Comparison of ENCODE assay signal across 15 cellular contexts in genomic region chr22:30313527-30314385, GRCh38. TPM values are rescaled to one million over a fixed set of nuclear protein-coding genes. Genes with fewer than 3 reads are reported as not detected.
DNase-seq lines count a peak whose midpoint lies in the region; ATAC-seq and TF ChIP-seq lines count a peak whose summit lies in the region.
"Had no signal": no experiment of that assay in that cellular context is flagged by ENCODE, and none has a peak within 500 bp of the region (broad histone marks: within the 10 kb centered on the region; RNA-seq: fewer than 3 reads in every experiment).

No MANE protein-coding gene starts in this region.

- no peaks in the 10 kb centered on the region for H3K27me3 ChIP-seq in esophagus squamous epithelium

- H3K36me3 ChIP-seq in esophagus squamous epithelium, result peaks cover 0 to 40% (median 0%) of the 10 kb centered on the region in 3 donors

- H3K4me1 ChIP-seq in esophagus squamous epithelium, result peaks cover 70 to 100% (median 95%) of the 10 kb centered on the region in 3 donors

- no peaks in the 10 kb centered on the region for H3K9me3 Mint-ChIP-seq in activated CD4-positive, alpha-beta T cell treated with anti-CD3 and anti-CD28 coated beads for 36 hours (ENCODE audit: low read depth)
- no peaks in the 10 kb centered on the region for H3K9me3 Mint-ChIP-seq in stimulated activated naive CD8-positive, alpha-beta T cell treated with anti-CD3 and anti-CD28 coated beads, Interleukin-15, amount 100 ng/mL, for 72 hours
- H3K9me3 Mint-ChIP-seq: brain, neural crest cell had no signal

- peak overlapping the region; percentile 48 to 99 (median 76) for H3K27ac ChIP-seq in esophagus squamous epithelium

- 59 to 64% methylated on average over 5 to 6 of the region's 8 CpGs for WGBS in esophagus squamous epithelium, 2 donors

- peak overlapping the region; percentile 86 for H3K27ac Mint-ChIP-seq in activated CD4-positive, alpha-beta T cell treated with anti-CD3 and anti-CD28 coated beads for 36 hours
- peak overlapping the region; percentile 86 for H3K27ac Mint-ChIP-seq in T-helper 17 cell
- peak overlapping the region; percentile 77 to 87 for H3K27ac Mint-ChIP-seq in stimulated activated naive CD8-positive, alpha-beta T cell treated with anti-CD3 and anti-CD28 coated beads, Interleukin-15, amount 100 ng/mL, for 72 hours

- H3K4me1 Mint-ChIP-seq in activated CD4-positive, alpha-beta T cell treated with anti-CD3 and anti-CD28 coated beads for 36 hours, result peaks cover 94% of the 10 kb centered on the region
- H3K4me1 Mint-ChIP-seq in T-helper 17 cell, result peaks cover 77% of the 10 kb centered on the region
- peaks cover 96% of the 10 kb centered on the region for H3K4me1 Mint-ChIP-seq in stimulated activated naive CD8-positive, alpha-beta T cell treated with anti-CD3 and anti-CD28 coated beads, Interleukin-15, amount 100 ng/mL, for 72 hours

- CTCF ChIA-PET in activated CD4-positive, alpha-beta T cell treated with anti-CD3 and anti-CD28 coated beads for 36 hours (lab: Charles Lee), result interaction anchor here (0.8 to 4.5 kb wide), 5 partner anchors 11 to 113 kb away, joined by 3 to 19 read pairs (median 5); no protein-coding TSS in a partner anchor

- no peak for TF ChIP-seq POLR2A in esophagus squamous epithelium (IDR thresholded peaks at IDR 0.05)

- no peaks in the 10 kb centered on the region for H3K27me3 Mint-ChIP-seq in activated CD4-positive, alpha-beta T cell treated with anti-CD3 and anti-CD28 coated beads for 36 hours
- no peaks in the 10 kb centered on the region for H3K27me3 Mint-ChIP-seq in T-helper 17 cell
- no peaks in the 10 kb centered on the region for H3K27me3 Mint-ChIP-seq in stimulated activated naive CD8-positive, alpha-beta T cell treated with anti-CD3 and anti-CD28 coated beads, Interleukin-15, amount 100 ng/mL, for 72 hours
- H3K27me3 Mint-ChIP-seq: brain had no signal

- no peak for DNase-seq in activated CD4-positive, alpha-beta T cell treated with anti-CD3 and anti-CD28 coated beads for 36 hours
- no peak for DNase-seq in activated CD4-positive, alpha-beta T cell treated with anti-CD3 and anti-CD28 coated beads for 4 hours
- no peak for DNase-seq in T-helper 17 cell
- no peak for DNase-seq in esophagus squamous epithelium (lab: John Stamatoyannopoulos, UW)
- DNase-seq in stimulated activated naive CD8-positive, alpha-beta T cell treated with anti-CD3 and anti-CD28 coated beads, Interleukin-15, amount 100 ng/mL, for 72 hours, result no peak
- no peak for DNase-seq in NCI-H1436 (lab: John Stamatoyannopoulos, UW)
- no peak for DNase-seq in NCI-H1436 treated with DMSO at 0.1 percent for 48 hours (lab: John Stamatoyannopoulos, UW)
- DNase-seq in NCI-H774 (lab: John Stamatoyannopoulos, UW), result no peak
- DNase-seq: DMS79 treated with DMSO at 0.1 percent for 48 hours, NCI-H1092, NCI-H82 had no signal

- H3K36me3 Mint-ChIP-seq in activated CD4-positive, alpha-beta T cell treated with anti-CD3 and anti-CD28 coated beads for 36 hours (ENCODE audit: low read depth), result peaks cover 28% of the 10 kb centered on the region
- H3K36me3 Mint-ChIP-seq in T-helper 17 cell (ENCODE audit: low read depth), result peaks cover 6% of the 10 kb centered on the region

- no peak for TF ChIP-seq CTCF in esophagus squamous epithelium (IDR thresholded peaks at IDR 0.05)

- no peak for ATAC-seq in activated CD4-positive, alpha-beta T cell treated with anti-CD3 and anti-CD28 coated beads for 36 hours
- no peak for ATAC-seq in T-helper 17 cell
- ATAC-seq in stimulated activated naive CD8-positive, alpha-beta T cell treated with anti-CD3 and anti-CD28 coated beads, Interleukin-15, amount 100 ng/mL, for 72 hours, result no peak

- H3K9me3 ChIP-seq in T-helper 17 cell (ENCODE audit: control insufficient read depth, low read length, poor library complexity, severe bottlenecking) (no peaks in the 10 kb centered on the region), esophagus squamous epithelium (no peaks in the 10 kb centered on the region)

- intact Hi-C loops in activated CD4-positive, alpha-beta T cell treated with anti-CD3 and anti-CD28 coated beads for 36 hours (cut with DNase I, micrococcal nuclease), result no loop called here
- intact Hi-C loops in esophagus squamous epithelium (cut with DNase I), result no loop called here

- H3K4me3 Mint-ChIP-seq in activated CD4-positive, alpha-beta T cell treated with anti-CD3 and anti-CD28 coated beads for 36 hours, result no peak overlapping the region
- peak overlapping the region; percentile 61 for H3K4me3 Mint-ChIP-seq in T-helper 17 cell
- H3K4me3 Mint-ChIP-seq in stimulated activated naive CD8-positive, alpha-beta T cell treated with anti-CD3 and anti-CD28 coated beads, Interleukin-15, amount 100 ng/mL, for 72 hours, result peak overlapping the region; percentile 53 to 69
- H3K4me3 Mint-ChIP-seq: brain, neural crest cell had no signal

- POLR2A ChIA-PET in activated CD4-positive, alpha-beta T cell treated with anti-CD3 and anti-CD28 coated beads for 36 hours (lab: Charles Lee), result interaction anchor here (0.8 kb wide), 1 partner anchor 41 kb away, joined by 4 read pairs; no protein-coding TSS in a partner anchor

- no peak overlapping the region for H3K4me3 ChIP-seq in esophagus squamous epithelium

RNA-seq across cellular contexts. Expression of gene TBC1D10A, which starts 13.0 kb away (rescaled TPM):
- 10 to 100 TPM; 20.1 to 21.6 TPM for total RNA-seq in activated CD4-positive, alpha-beta T cell treated with anti-CD3 and anti-CD28 coated beads for 36 hours
- total RNA-seq in T-helper 17 cell (10 to 100 TPM; 46.9 to 63.1 TPM), esophagus squamous epithelium (10 to 100 TPM; 40.7 to 55.1 (median 47.0) TPM)

RNA-seq across cellular contexts. Expression of gene CASTOR1, which starts 24.5 kb away (rescaled TPM):
- total RNA-seq in activated CD4-positive, alpha-beta T cell treated with anti-CD3 and anti-CD28 coated beads for 36 hours, result 1 to 10 TPM; 1.6 to 2.2 TPM
- total RNA-seq in T-helper 17 cell (10 to 100 TPM; 10.6 to 12.4 TPM), esophagus squamous epithelium (10 to 100 TPM; 18.9 to 76.4 (median 40.7) TPM)

RNA-seq across cellular contexts. Expression of gene SF3A1, which starts 42.9 kb away (rescaled TPM):
- 100 to 1,000 TPM; 254 to 499 TPM for total RNA-seq in activated CD4-positive, alpha-beta T cell treated with anti-CD3 and anti-CD28 coated beads for 36 hours
- total RNA-seq in T-helper 17 cell (100 to 1,000 TPM; 317 to 372 TPM), esophagus squamous epithelium (10 to 100 TPM; 29.1 to 94.2 (median 63.3) TPM)

RNA-seq across cellular contexts. Expression of gene CCDC157, which starts 43.1 kb away (rescaled TPM):
- total RNA-seq in activated CD4-positive, alpha-beta T cell treated with anti-CD3 and anti-CD28 coated beads for 36 hours, result 1 to 10 TPM; 2.4 to 3.7 TPM
- total RNA-seq in T-helper 17 cell, result 1 to 10 TPM; 6.7 to 9.4 TPM
- 1 to 10 TPM in 3 of 4 donors, under 1 TPM in 1; 0.47 to 9.2 (median 3.1) TPM for total RNA-seq in esophagus squamous epithelium

RNA-seq across cellular contexts. Expression of gene OSM, which starts 47.1 kb away (rescaled TPM):
- 10 to 100 TPM; 13.8 to 17.6 TPM for total RNA-seq in activated CD4-positive, alpha-beta T cell treated with anti-CD3 and anti-CD28 coated beads for 36 hours
- total RNA-seq in T-helper 17 cell, result 10 to 100 TPM; 29.1 to 35.2 TPM
- total RNA-seq in esophagus squamous epithelium, result 1 to 10 TPM in 1 of 4 donors, under 1 TPM in 2, not detected in 1; 0.19 to 5.7 (median 0.19) TPM
- total RNA-seq: A172, epithelial cell of proximal tubule, neural crest cell had no signal
